ENCODE assay signal across 16 cellular contexts in the genomic region with DNA sequence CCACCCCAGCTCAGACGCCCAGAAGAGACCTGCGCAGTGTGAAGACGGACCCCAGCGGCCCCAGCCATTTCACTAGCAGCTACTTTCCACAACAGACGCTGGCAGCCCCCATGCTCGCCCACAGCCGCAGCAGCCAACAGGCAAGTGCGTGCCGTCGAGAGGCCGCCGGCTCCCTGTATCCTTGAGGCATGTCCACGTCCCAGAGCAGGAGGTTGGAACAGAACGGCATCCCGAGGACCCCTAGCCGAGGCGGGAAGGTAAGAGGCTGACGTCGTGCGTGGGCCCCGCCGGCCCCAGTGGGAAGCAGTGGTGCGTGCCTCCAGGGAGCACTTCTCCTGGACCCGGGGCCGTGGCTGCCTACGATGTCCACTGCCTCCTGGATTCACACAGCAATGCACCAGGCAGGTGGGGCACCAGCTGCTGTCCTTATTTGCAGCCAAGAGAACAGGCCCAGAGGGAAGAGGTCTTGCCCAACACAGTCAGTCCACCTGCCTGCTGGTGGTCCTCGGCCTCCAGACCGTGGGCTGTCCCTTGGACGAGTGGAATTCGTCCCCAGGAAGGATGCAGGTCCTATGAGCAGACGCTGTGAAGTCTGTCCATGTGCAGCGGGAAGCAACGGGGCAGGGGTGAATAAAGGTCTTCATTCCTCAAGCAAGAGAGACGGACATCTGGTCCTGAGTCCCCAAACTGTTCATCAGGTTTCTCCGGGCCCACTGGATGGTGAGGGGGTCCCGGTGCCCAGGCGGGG. TPM values are rescaled to one million over a fixed set of nuclear protein-coding genes. Genes with fewer than 3 reads are reported as not detected.
DNase-seq lines count a peak whose midpoint lies in the region; ATAC-seq and TF ChIP-seq lines count a peak whose summit lies in the region.
"Had no signal": no experiment of that assay in that cellular context is flagged by ENCODE, and none has a peak within 500 bp of the region (broad histone marks: within the 10 kb centered on the region; RNA-seq: fewer than 3 reads in every experiment).

No MANE protein-coding gene starts in this region.

- no peak for DNase-seq in activated naive CD4-positive, alpha-beta T cell treated with anti-CD3 and anti-CD28 coated beads, Interleukin-2, amount 10 ng/mL, durations not matched to agents 7 days and 5 days
- no peak for DNase-seq in activated naive CD4-positive, alpha-beta T cell (lab: John Stamatoyannopoulos, UW)
- DNase-seq in T-helper 17 cell (no peak), chondrocyte (ENCODE audit: low spot score) (no peak), immature natural killer cell (no peak)
- no peak for DNase-seq in stimulated activated naive B cell treated with anti-CD40 and anti-IgM and Interleukin-4, amounts not matched to agents 10 μg/mL and 1 μg/mL and 100 μg/mL, for 72 hours
- DNase-seq: gastrocnemius medialis, KG1, NCI-H1048, ovary, sigmoid colon had no signal

- H3K4me1 Mint-ChIP-seq in activated naive CD4-positive, alpha-beta T cell treated with anti-CD3 and anti-CD28 coated beads, Interleukin-2, amount 10 ng/mL, durations not matched to agents 7 days and 5 days = no peaks in the 10 kb centered on the region
- H3K4me1 Mint-ChIP-seq in T-helper 17 cell (peaks cover 4% of the 10 kb centered on the region), chondrocyte (ENCODE audit: low read depth) (no peaks in the 10 kb centered on the region), immature natural killer cell (no peaks in the 10 kb centered on the region)
- peaks cover 32 to 60% of the 10 kb centered on the region in 2 donors for H3K4me1 Mint-ChIP-seq in stimulated activated naive B cell treated with anti-CD40 and anti-IgM and Interleukin-4, amounts not matched to agents 10 μg/mL and 1 μg/mL and 100 μg/mL, for 72 hours

- no peak overlapping the region for H3K27ac ChIP-seq in gastroesophageal sphincter
- H3K27ac ChIP-seq: gastrocnemius medialis, HL-60, ovary, sigmoid colon, VCaP had no signal

- no peak for TF ChIP-seq POLR2A in gastroesophageal sphincter (IDR thresholded peaks at IDR 0.05)

- H3K4me1 ChIP-seq in gastroesophageal sphincter = peaks cover 0 to 10% (median 0%) of the 10 kb centered on the region in 3 donors
- H3K4me1 ChIP-seq: gastrocnemius medialis had no signal

- H3K36me3 Mint-ChIP-seq in activated naive CD4-positive, alpha-beta T cell treated with anti-CD3 and anti-CD28 coated beads, Interleukin-2, amount 10 ng/mL, durations not matched to agents 7 days and 5 days = peaks cover 20% of the 10 kb centered on the region
- H3K36me3 Mint-ChIP-seq in T-helper 17 cell (ENCODE audit: low read depth) (no peaks in the 10 kb centered on the region), chondrocyte (ENCODE audit: low read depth) (peaks cover 32% of the 10 kb centered on the region), immature natural killer cell (peaks cover 0 to 5% (median 0%) of the 10 kb centered on the region in 3 donors)
- peaks cover 38 to 45% of the 10 kb centered on the region in 2 donors for H3K36me3 Mint-ChIP-seq in stimulated activated naive B cell treated with anti-CD40 and anti-IgM and Interleukin-4, amounts not matched to agents 10 μg/mL and 1 μg/mL and 100 μg/mL, for 72 hours

- H3K27me3 ChIP-seq in gastroesophageal sphincter = no peaks in the 10 kb centered on the region
- H3K27me3 ChIP-seq: gastrocnemius medialis, ovary had no signal

- peaks cover 0 to 49% of the 10 kb centered on the region in 2 donors for H3K36me3 ChIP-seq in gastroesophageal sphincter
- H3K36me3 ChIP-seq: ovary had no signal

- TF ChIP-seq CTCF in chondrocyte (IDR thresholded peaks at IDR 0.05) (no peak), gastroesophageal sphincter (IDR thresholded peaks at IDR 0.05) (no peak)

- TF ChIP-seq EP300 in gastroesophageal sphincter (IDR thresholded peaks at IDR 0.05) = no peak

- no peak overlapping the region for H3K4me3 ChIP-seq in gastroesophageal sphincter
- H3K4me3 ChIP-seq: gastrocnemius medialis, ovary, sigmoid colon had no signal

- H3K9me3 ChIP-seq in T-helper 17 cell (ENCODE audit: control insufficient read depth, low read length, poor library complexity, severe bottlenecking) (no peaks in the 10 kb centered on the region), gastroesophageal sphincter (no peaks in the 10 kb centered on the region)
- H3K9me3 ChIP-seq: gastrocnemius medialis, ovary, sigmoid colon had no signal

- no peak overlapping the region for H3K4me3 Mint-ChIP-seq in activated naive CD4-positive, alpha-beta T cell treated with anti-CD3 and anti-CD28 coated beads, Interleukin-2, amount 10 ng/mL, durations not matched to agents 7 days and 5 days
- H3K4me3 Mint-ChIP-seq in T-helper 17 cell = peak overlapping the region; percentile 59
- no peak overlapping the region for H3K4me3 Mint-ChIP-seq in chondrocyte (ENCODE audit: unreplicated experiment)
- no peak overlapping the region for H3K4me3 Mint-ChIP-seq in stimulated activated naive B cell treated with anti-CD40 and anti-IgM and Interleukin-4, amounts not matched to agents 10 μg/mL and 1 μg/mL and 100 μg/mL, for 72 hours
- no peak overlapping the region for H3K4me3 Mint-ChIP-seq in immature natural killer cell
- H3K4me3 Mint-ChIP-seq: stimulated activated memory B cell treated with anti-CD40 and anti-IgM and Interleukin-4, amounts not matched to agents 10 μg/mL and 1 μg/mL and 100 μg/mL, for 72 hours had no signal

- ATAC-seq in T-helper 17 cell = no peak
- no peak for ATAC-seq in stimulated activated naive B cell treated with anti-CD40 and anti-IgM and Interleukin-4, amounts not matched to agents 10 μg/mL and 1 μg/mL and 100 μg/mL, for 72 hours (replicated peaks)
- no peak for ATAC-seq in HG03520 (IDR thresholded peaks at IDR 0.05; ENCODE audit: unreplicated experiment)
- no peak for ATAC-seq in gastroesophageal sphincter
- ATAC-seq: gastrocnemius medialis; stimulated activated memory B cell treated with anti-CD40 and anti-IgM and Interleukin-4, amounts not matched to agents 10 μg/mL and 1 μg/mL and 100 μg/mL, for 72 hours had no signal

- whole genome bisulfite sequencing in gastroesophageal sphincter (ENCODE audit: low coverage in 1 of 2), 2 donors = 91% methylated on average over 5 of the region's 37 CpGs; no CpG with 5 or more reads in 1 of the 2 donors

- CTCF ChIA-PET in activated naive CD4-positive, alpha-beta T cell treated with anti-CD3 and anti-CD28 coated beads, Interleukin-2, amount 10 ng/mL, durations not matched to agents 7 days and 5 days (lab: Charles Lee) = no interaction called here

- peak overlapping the region; percentile 52 for H3K27ac Mint-ChIP-seq in activated naive CD4-positive, alpha-beta T cell treated with anti-CD3 and anti-CD28 coated beads, Interleukin-2, amount 10 ng/mL, durations not matched to agents 7 days and 5 days
- H3K27ac Mint-ChIP-seq in T-helper 17 cell (peak overlapping the region; percentile 85), chondrocyte (ENCODE audit: unreplicated experiment) (peak overlapping the region; percentile 49), immature natural killer cell (no peak overlapping the region)
- peak overlapping the region; percentile 56 for H3K27ac Mint-ChIP-seq in stimulated activated naive B cell treated with anti-CD40 and anti-IgM and Interleukin-4, amounts not matched to agents 10 μg/mL and 1 μg/mL and 100 μg/mL, for 72 hours
- H3K27ac Mint-ChIP-seq: stimulated activated memory B cell treated with anti-CD40 and anti-IgM and Interleukin-4, amounts not matched to agents 10 μg/mL and 1 μg/mL and 100 μg/mL, for 72 hours had no signal

- no peaks in the 10 kb centered on the region for H3K9me3 Mint-ChIP-seq in activated naive CD4-positive, alpha-beta T cell treated with anti-CD3 and anti-CD28 coated beads, Interleukin-2, amount 10 ng/mL, durations not matched to agents 7 days and 5 days
- H3K9me3 Mint-ChIP-seq in chondrocyte (ENCODE audit: low read depth) (no peaks in the 10 kb centered on the region), immature natural killer cell (no peaks in the 10 kb centered on the region)
- H3K9me3 Mint-ChIP-seq in stimulated activated naive B cell treated with anti-CD40 and anti-IgM and Interleukin-4, amounts not matched to agents 10 μg/mL and 1 μg/mL and 100 μg/mL, for 72 hours = no peaks in the 10 kb centered on the region
- H3K9me3 Mint-ChIP-seq: stimulated activated memory B cell treated with anti-CD40 and anti-IgM and Interleukin-4, amounts not matched to agents 10 μg/mL and 1 μg/mL and 100 μg/mL, for 72 hours had no signal

- H3K27me3 Mint-ChIP-seq in activated naive CD4-positive, alpha-beta T cell treated with anti-CD3 and anti-CD28 coated beads, Interleukin-2, amount 10 ng/mL, durations not matched to agents 7 days and 5 days = no peaks in the 10 kb centered on the region
- no peaks in the 10 kb centered on the region for H3K27me3 Mint-ChIP-seq in T-helper 17 cell
- H3K27me3 Mint-ChIP-seq in chondrocyte (ENCODE audit: low read depth) = no peaks in the 10 kb centered on the region
- H3K27me3 Mint-ChIP-seq in stimulated activated naive B cell treated with anti-CD40 and anti-IgM and Interleukin-4, amounts not matched to agents 10 μg/mL and 1 μg/mL and 100 μg/mL, for 72 hours = no peaks in the 10 kb centered on the region
- H3K27me3 Mint-ChIP-seq in immature natural killer cell (ENCODE audit: low read depth in 3 of 3) = peaks cover 6 to 45% (median 13%) of the 10 kb centered on the region in 3 donors
- H3K27me3 Mint-ChIP-seq: stimulated activated memory B cell treated with anti-CD40 and anti-IgM and Interleukin-4, amounts not matched to agents 10 μg/mL and 1 μg/mL and 100 μg/mL, for 72 hours had no signal

RNA-seq across cellular contexts. Expression of gene SLC7A5, which starts 38.5 kb away (rescaled TPM):
- total RNA-seq in T-helper 17 cell (10 to 100 TPM; 50.4 to 53.9 TPM), chondrocyte (53.6 to 249 TPM (median 248 TPM) in 3 replicates), gastroesophageal sphincter (10 to 100 TPM in 1 of 4 donors, 1 to 10 TPM in 3; 3.1 to 10.4 (median 6.0) TPM)
- 1 to 10 TPM; 2.6 to 7.3 (median 4.2) TPM for polyA plus RNA-seq in immature natural killer cell

Comparison
In these comparisons a context has a peak if more than half of its experiments do, and no peak if none do; other contexts are left out.
1. H3K27ac Mint-ChIP-seq: peak in activated naive CD4-positive, alpha-beta T cell treated with anti-CD3 and anti-CD28 coated beads, Interleukin-2, amount 10 ng/mL, durations not matched to agents 7 days and 5 days (single experiment), T-helper 17 cell (single experiment), chondrocyte (single experiment) and stimulated activated naive B cell treated with anti-CD40 and anti-IgM and Interleukin-4, amounts not matched to agents 10 μg/mL and 1 μg/mL and 100 μg/mL, for 72 hours (single experiment); none in immature natural killer cell (0 of 6).